In the genomic region with DNA sequence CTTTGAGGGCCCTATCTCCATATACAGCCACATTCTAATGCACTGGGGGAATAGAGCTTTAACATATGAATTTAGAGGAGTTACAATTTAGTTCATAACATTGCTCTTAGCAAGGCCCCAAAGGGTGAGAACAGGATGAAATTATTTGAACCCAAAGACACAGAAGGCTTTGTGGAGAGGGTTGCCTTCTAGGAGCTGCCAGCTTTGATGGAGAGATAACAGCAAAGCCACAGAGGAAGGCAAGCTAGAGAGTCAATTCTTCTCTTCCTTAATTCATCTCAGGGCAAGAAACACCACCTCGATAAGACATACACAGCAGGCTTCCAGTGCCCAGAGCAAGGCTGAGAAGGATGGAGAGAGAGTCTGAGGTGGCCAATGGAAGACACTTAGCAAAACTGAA, we compare ENCODE assay signal across 19 cellular contexts.
A peak's percentile ranks its signal among the peaks of the same experiment; 100 is the strongest.
DNase-seq lines count a peak whose midpoint lies in the region; ATAC-seq, FAIRE-seq and TF ChIP-seq lines count a peak whose summit lies in the region.
"Had no signal": no experiment of that assay in that cellular context is flagged by ENCODE, and none has a peak within 500 bp of the region (broad histone marks: within the 10 kb centered on the region; RNA-seq: fewer than 3 reads in every experiment).

No MANE protein-coding gene starts in this region.

- H3K9me2 ChIP-seq in Loucy (replicated peaks; ENCODE audit: low read depth, low read length), result no peaks in the 10 kb centered on the region

- H3K27ac Mint-ChIP-seq in CD8-positive, alpha-beta T cell, result no peak overlapping the region
- H3K27ac Mint-ChIP-seq: CD4-positive, alpha-beta memory T cell had no signal

- H3K9me1 ChIP-seq in endothelial cell of umbilical vein (replicated peaks; ENCODE audit: control insufficient read depth, extremely low read depth, insufficient read depth, low read length), result no peaks in the 10 kb centered on the region

- H3K9me3 ChIP-seq in DND-41 (ENCODE audit: insufficient read depth, low read length, severe bottlenecking) (no peaks in the 10 kb centered on the region), Loucy (ENCODE audit: insufficient read depth, low read depth, low read length) (no peaks in the 10 kb centered on the region), endothelial cell of umbilical vein (replicated peaks; ENCODE audit: control insufficient read depth, insufficient read depth, low read length) (no peaks in the 10 kb centered on the region), transverse colon (peaks cover 0 to 4% of the 10 kb centered on the region in 2 donors)
- H3K9me3 ChIP-seq in CD8-positive, alpha-beta T cell (ENCODE audit: low read length), result no peaks in the 10 kb centered on the region
- H3K9me3 ChIP-seq: BE2C had no signal

- TF ChIP-seq POLR2A in endothelial cell of umbilical vein (IDR thresholded peaks at IDR 0.05; ENCODE audit: low read depth, low read length) (no peak), transverse colon (IDR thresholded peaks at IDR 0.05) (no peak)

- no peak overlapping the region for H3K4me2 ChIP-seq in DND-41 (ENCODE audit: insufficient read depth, low read length)
- H3K4me2 ChIP-seq in Loucy (ENCODE audit: low read depth, low read length, poor library complexity, severe bottlenecking), result no peak overlapping the region
- H3K4me2 ChIP-seq in endothelial cell of umbilical vein (ENCODE audit: insufficient read depth, low read length), result no peak overlapping the region

- H3K27me3 ChIP-seq in DND-41 (ENCODE audit: insufficient read depth, low read length, poor library complexity) (no peaks in the 10 kb centered on the region), Loucy (ENCODE audit: insufficient read depth, low read length, poor library complexity, severe bottlenecking) (no peaks in the 10 kb centered on the region), endothelial cell of umbilical vein (ENCODE audit: control insufficient read depth in 2 of 2, insufficient read depth in 2 of 2, low read length in 2 of 2) (no peaks in the 10 kb centered on the region), transverse colon (no peaks in the 10 kb centered on the region)
- H3K27me3 ChIP-seq in CD8-positive, alpha-beta T cell (ENCODE audit: insufficient read depth, low read length), result no peaks in the 10 kb centered on the region
- H3K27me3 ChIP-seq: BE2C had no signal

- in situ Hi-C loops in transverse colon (cut with MboI; ENCODE audit: low pct_ligation_motif_present in 1 of 4, low pct_unique_long_range_greater_than_20kb in 1 of 4, low sequenced_read_pairs in 3 of 4), result no loop called here

- no peaks in the 10 kb centered on the region for H3F3A ChIP-seq in Loucy (ENCODE audit: low read depth)

- H4K20me1 ChIP-seq in DND-41 (ENCODE audit: insufficient read depth, low read length) (no peaks in the 10 kb centered on the region), Loucy (ENCODE audit: insufficient read depth, low read length, poor library complexity, severe bottlenecking) (no peaks in the 10 kb centered on the region), endothelial cell of umbilical vein (replicated peaks; ENCODE audit: control insufficient read depth, extremely low read depth, insufficient read depth, low read length) (no peaks in the 10 kb centered on the region)

- H2AFZ ChIP-seq in DND-41 (ENCODE audit: low read depth, low read length), result no peak overlapping the region
- 0 out of 2 replicates have a peak overlapping the region, but pooled peaks have one; percentile 39 for H2AFZ ChIP-seq in Loucy (ENCODE audit: low read length)
- peak overlapping the region; percentile 37 for H2AFZ ChIP-seq in endothelial cell of umbilical vein (ENCODE audit: low read depth, low read length)

- H3K27me3 Mint-ChIP-seq in CD8-positive, alpha-beta T cell (ENCODE audit: low read depth), result no peaks in the 10 kb centered on the region
- H3K27me3 Mint-ChIP-seq: CD4-positive, alpha-beta memory T cell had no signal

- H3K27ac ChIP-seq in DND-41 (ENCODE audit: low read length) (no peak overlapping the region), endothelial cell of umbilical vein (ENCODE audit: insufficient read depth, low read depth, low read length) (no peak overlapping the region), transverse colon (no peak overlapping the region)
- no peak overlapping the region for H3K27ac ChIP-seq in CD8-positive, alpha-beta T cell (ENCODE audit: low read depth, low read length)
- H3K27ac ChIP-seq: C4-2B had no signal

- POLR2A ChIA-PET in endothelial cell of umbilical vein (lab: Charles Lee), result no interaction called here
- POLR2A ChIA-PET in CD8-positive, alpha-beta T cell (lab: Charles Lee), result no interaction called here

- TF ChIP-seq CTCF in DND-41 (IDR thresholded peaks at IDR 0.05; ENCODE audit: borderline replicate concordance, extremely low read depth, low read length, poor library complexity, severe bottlenecking), result no peak
- no peak for TF ChIP-seq CTCF in Loucy (conservative IDR thresholded peaks at IDR 0.05; ENCODE audit: low read length)
- no peak for TF ChIP-seq CTCF in endothelial cell of umbilical vein (IDR thresholded peaks at IDR 0.05; ENCODE audit: extremely low read depth in 1 of 2, insufficient read depth in 1 of 2, low read depth in 1 of 2, low read length in 2 of 2)
- TF ChIP-seq CTCF in transverse colon (IDR thresholded peaks at IDR 0.05), result no peak
- TF ChIP-seq CTCF in CD8-positive, alpha-beta T cell (IDR thresholded peaks at IDR 0.05), result no peak

- no peak overlapping the region for H3K4me3 Mint-ChIP-seq in CD8-positive, alpha-beta T cell
- H3K4me3 Mint-ChIP-seq: CD4-positive, alpha-beta memory T cell had no signal

- no peaks in the 10 kb centered on the region for H3K36me3 Mint-ChIP-seq in CD8-positive, alpha-beta T cell
- H3K36me3 Mint-ChIP-seq: CD4-positive, alpha-beta memory T cell had no signal

- BruUV-seq in endothelial cell of umbilical vein (replicated peaks; lab: Mats Ljungman, UMichigan), result no TSS peak

- dilution Hi-C loops in endothelial cell of umbilical vein (cut with MboI; ENCODE audit: extremely low pct_ligation_motif_present, low sequenced_read_pairs), result no loop called here

- H3K9ac ChIP-seq in DND-41 (ENCODE audit: low read depth, low read length) (no peak overlapping the region), Loucy (ENCODE audit: low read depth, low read length, poor library complexity, severe bottlenecking) (no peak overlapping the region), endothelial cell of umbilical vein (replicated peaks; ENCODE audit: extremely low read depth, insufficient read depth, low read length) (no peak overlapping the region)

- H3K4me1 Mint-ChIP-seq in CD8-positive, alpha-beta T cell (ENCODE audit: low read depth), result no peaks in the 10 kb centered on the region
- H3K4me1 Mint-ChIP-seq: CD4-positive, alpha-beta memory T cell had no signal

- peak; percentile 59 for ATAC-seq in DND-41 (ENCODE audit: insufficient read depth, low read depth)
- ATAC-seq in GM21390 (IDR thresholded peaks at IDR 0.05; ENCODE audit: unreplicated experiment), result no peak
- ATAC-seq in CD8-positive, alpha-beta T cell, result no peak
- ATAC-seq: HCT116 had no signal

- intact Hi-C loops in endothelial cell of umbilical vein (cut with micrococcal nuclease) (loop anchor here (5.0 kb wide), 1 partner anchor 111 kb away; no protein-coding TSS in a partner anchor), transverse colon (cut with DNase I; ENCODE audit: low total_unique reads) (no loop called here)
- intact Hi-C loops in CD8-positive, alpha-beta T cell (cut with DNase I, micrococcal nuclease), result no loop called here

- H3K4me3 ChIP-seq in DND-41 (ENCODE audit: low read depth in 1 of 2, low read length in 2 of 2) (no peak overlapping the region), Loucy (ENCODE audit: low read length, poor library complexity, severe bottlenecking) (no peak overlapping the region), endothelial cell of umbilical vein (replicated peaks in 1 of 3; ENCODE audit: insufficient read depth in 1 of 3, low read depth in 1 of 3, low read length in 3 of 3) (no peak overlapping the region), transverse colon (no peak overlapping the region)
- no peak overlapping the region for H3K4me3 ChIP-seq in CD8-positive, alpha-beta T cell (ENCODE audit: low read depth, low read length)

- DNase-seq in DND-41 (no peak), OCI-M1 (lab: John Stamatoyannopoulos, UW) (peak; percentile 44), endothelial cell of umbilical vein (ENCODE audit: low read depth, low spot score) (no peak), transverse colon (no peak)
- DNase-seq in CD8-positive, alpha-beta T cell, result no peak
- DNase-seq: BE2C; CD4-positive, alpha-beta memory T cell; COR-L47; DMS153; DMS79 treated with DMSO at 0.1 percent for 48 hours; GDM1 had no signal

- CTCF ChIA-PET in endothelial cell of umbilical vein (lab: Charles Lee), result no interaction called here
- CTCF ChIA-PET in CD8-positive, alpha-beta T cell (lab: Charles Lee), result interaction anchor here (1.3 kb wide), 1 partner anchor 22 kb away, joined by 3 read pairs; no protein-coding TSS in a partner anchor

- 56 to 60% methylated on average over 1 of the region's 1 CpG for WGBS in transverse colon (ENCODE audit: low coverage in 1 of 2), 2 donors

- H3K79me2 ChIP-seq in DND-41 (ENCODE audit: insufficient read depth, low read length), result no peaks in the 10 kb centered on the region
- H3K79me2 ChIP-seq in Loucy (ENCODE audit: insufficient read depth, low read length), result no peaks in the 10 kb centered on the region
- H3K79me2 ChIP-seq in endothelial cell of umbilical vein (ENCODE audit: control insufficient read depth, insufficient read depth, low read length), result no peaks in the 10 kb centered on the region

- H3K4me1 ChIP-seq in DND-41 (ENCODE audit: insufficient read depth, low read length) (no peaks in the 10 kb centered on the region), Loucy (ENCODE audit: insufficient read depth, low read length, poor library complexity, severe bottlenecking) (no peaks in the 10 kb centered on the region), endothelial cell of umbilical vein (ENCODE audit: control insufficient read depth, extremely low read depth, insufficient read depth, low read length) (no peaks in the 10 kb centered on the region), transverse colon (no peaks in the 10 kb centered on the region)
- no peaks in the 10 kb centered on the region for H3K4me1 ChIP-seq in CD8-positive, alpha-beta T cell (ENCODE audit: insufficient read depth, low read length)

- no peak for TF ChIP-seq EP300 in transverse colon (IDR thresholded peaks at IDR 0.05; ENCODE audit: low read depth)

- H3K9me3 Mint-ChIP-seq in CD8-positive, alpha-beta T cell, result no peaks in the 10 kb centered on the region

- H3K36me3 ChIP-seq in DND-41 (ENCODE audit: insufficient read depth, low read length), result no peaks in the 10 kb centered on the region
- no peaks in the 10 kb centered on the region for H3K36me3 ChIP-seq in Loucy (ENCODE audit: insufficient read depth, low read length)
- H3K36me3 ChIP-seq in endothelial cell of umbilical vein (ENCODE audit: control insufficient read depth in 2 of 2, extremely low read depth in 1 of 2, insufficient read depth in 2 of 2, low read length in 2 of 2), result no peaks in the 10 kb centered on the region
- no peaks in the 10 kb centered on the region for H3K36me3 ChIP-seq in transverse colon
- no peaks in the 10 kb centered on the region for H3K36me3 ChIP-seq in CD8-positive, alpha-beta T cell (ENCODE audit: insufficient read depth, low read length)
- H3K36me3 ChIP-seq: BE2C had no signal

- no peak for FAIRE-seq in endothelial cell of umbilical vein (lab: Jason Lieb, UNC)
- FAIRE-seq: A204.1, D721Med, GM12892, GM19239 had no signal

TF ChIP-seq in endothelial cell of umbilical vein, 7 proteins besides CTCF, POLR2A, EP300 and RAD21 (continues in another document):
- no peak for TF ChIP-seq JUN (IDR thresholded peaks at IDR 0.05; ENCODE audit: borderline replicate concordance, insufficient read depth, insufficient read length, low read depth)
